In genomic region chr2:20225294-20226151, GRCh38 we compare ENCODE assay signal across 8 cellular contexts. TPM values are rescaled to one million over a fixed set of nuclear protein-coding genes. Genes with fewer than 3 reads are reported as not detected.
DNase-seq lines count a peak whose midpoint lies in the region; ATAC-seq, FAIRE-seq and TF ChIP-seq lines count a peak whose summit lies in the region.

No MANE protein-coding gene starts in this region.

- POLR2A ChIA-PET in PC-9 (lab: Charles Lee; ENCODE audit: unreplicated experiment): interaction anchor here (0.5 to 1.2 kb wide), 6 partner anchors 8 to 117 kb away, joined by 3 to 11 read pairs (median 4); no protein-coding TSS in a partner anchor

- DNase-seq in DMS53 treated with DMSO at 0.1 percent for 48 hours (lab: John Stamatoyannopoulos, UW; ENCODE audit: unreplicated experiment): peak; percentile 38
- peak; percentile 86 for DNase-seq in GM20000 (ENCODE audit: low spot score)
- peak; percentile 67 to 88 for DNase-seq in PC-9
- peak; percentile 65 to 78 (median 71) for DNase-seq in body of pancreas
- no peak for DNase-seq in immature natural killer cell
- DNase-seq in small intestine: peak; percentile 94
- no peak for DNase-seq in activated CD4-positive, CD25-positive, alpha-beta regulatory T cell (lab: John Stamatoyannopoulos, UW)

- no peaks in the 10 kb centered on the region for H4K20me1 ChIP-seq in PC-9 (ENCODE audit: insufficient read depth)

- peak overlapping the region; percentile 69; the same call in 1 of the 2 replicates for H2AFZ ChIP-seq in PC-9

- no peaks in the 10 kb centered on the region for H3K9me3 ChIP-seq in PC-9 (ENCODE audit: insufficient read depth, low read depth)
- no peaks in the 10 kb centered on the region for H3K9me3 ChIP-seq in body of pancreas
- H3K9me3 ChIP-seq in small intestine (ENCODE audit: control insufficient read depth, low read depth): no peaks in the 10 kb centered on the region

- peak; percentile 56 for ATAC-seq in HG03565 (IDR thresholded peaks at IDR 0.05; ENCODE audit: unreplicated experiment)
- ATAC-seq in body of pancreas: peak; percentile 70

- BruUV-seq in PC-9 (replicated peaks; lab: Mats Ljungman, UMichigan): no TSS peak

- H3K27ac ChIP-seq in PC-9: peak overlapping the region; percentile 61
- peak overlapping the region; percentile 43 to 88 (median 78) for H3K27ac ChIP-seq in body of pancreas
- H3K27ac ChIP-seq in small intestine (ENCODE audit: low read depth in 1 of 2, low read length in 1 of 2): peak overlapping the region; percentile 96 to 97

- H3K36me3 ChIP-seq in PC-9 (ENCODE audit: low read depth) (no peaks in the 10 kb centered on the region), body of pancreas (replicated peaks in 1 of 2; ENCODE audit: insufficient read depth in 1 of 2, low read depth in 2 of 2) (no peaks in the 10 kb centered on the region), small intestine (ENCODE audit: control insufficient read depth in 2 of 2, insufficient read depth in 2 of 2, low read length in 2 of 2) (no peaks in the 10 kb centered on the region)

- peaks cover 0 to 4% of the 10 kb centered on the region in 2 donors for H3K4me1 Mint-ChIP-seq in immature natural killer cell

- peaks cover 15 to 25% (median 15%) of the 10 kb centered on the region in 3 donors for H3K27me3 Mint-ChIP-seq in immature natural killer cell (ENCODE audit: low read depth in 3 of 3)

- peaks cover 39% of the 10 kb centered on the region; the same call in 1 of the 2 replicates for H3F3A ChIP-seq in PC-9 (ENCODE audit: insufficient read depth, low read depth)

- H3K79me2 ChIP-seq in PC-9 (ENCODE audit: low read depth): peaks cover 30% of the 10 kb centered on the region

- 5 to 31% methylated on average over 16 to 65 of the region's 66 CpGs for WGBS in body of pancreas, 2 donors
- WGBS in small intestine, 3 donors: 1 to 6% (median 4%) methylated on average over 56 to 66 of the region's 66 CpGs

- FAIRE-seq in small intestine (lab: Jason Lieb, UNC): no peak

- H3K4me1 ChIP-seq in PC-9 (replicated peaks; ENCODE audit: insufficient read depth) (peaks cover 39% of the 10 kb centered on the region), body of pancreas (peaks cover 29% of the 10 kb centered on the region), small intestine (ENCODE audit: control insufficient read depth in 2 of 2, insufficient read depth in 1 of 2, low read depth in 1 of 2, low read length in 1 of 2) (peaks cover 0 to 5% of the 10 kb centered on the region in 2 donors)

- H3K27me3 ChIP-seq in PC-9 (ENCODE audit: insufficient read depth, low read depth): no peaks in the 10 kb centered on the region
- no peaks in the 10 kb centered on the region for H3K27me3 ChIP-seq in body of pancreas
- no peaks in the 10 kb centered on the region for H3K27me3 ChIP-seq in small intestine (ENCODE audit: control insufficient read depth in 2 of 2, insufficient read depth in 2 of 2, low read length in 2 of 2)

- H3K4me3 ChIP-seq in PC-9 (peak overlapping the region; percentile 93), body of pancreas (peak overlapping the region; percentile 49 to 70), small intestine (ENCODE audit: low read depth in 1 of 2, low read length in 2 of 2) (peak overlapping the region in 1 of 2 donors; percentile 65)

- no peaks in the 10 kb centered on the region for H3K9me3 Mint-ChIP-seq in immature natural killer cell

- H3K36me3 Mint-ChIP-seq in immature natural killer cell: no peaks in the 10 kb centered on the region

- peak overlapping the region in 3 of 5 donors; percentile 10 to 27 (median 17) for H3K4me3 Mint-ChIP-seq in immature natural killer cell

- peak in 1 of 3 donors; percentile 31 for TF ChIP-seq POLR2A in body of pancreas (IDR thresholded peaks at IDR 0.05)

- TF ChIP-seq CTCF in GM20000 (IDR thresholded peaks at IDR 0.05; ENCODE audit: extremely low read depth, missing control alignments): peak; percentile 59
- TF ChIP-seq CTCF in PC-9 (conservative IDR thresholded peaks at IDR 0.05): peak; percentile 75
- TF ChIP-seq CTCF in body of pancreas (IDR thresholded peaks at IDR 0.05): peak; percentile 49 to 75 (median 64)

- CTCF ChIA-PET in PC-9 (lab: Charles Lee): interaction anchor here (0.6 to 1.8 kb wide), 10 partner anchors 10 to 1801 kb away, joined by 3 to 12 read pairs (median 5); no protein-coding TSS in a partner anchor

- H3K4me2 ChIP-seq in PC-9: peak overlapping the region; percentile 92

- H3K9me2 ChIP-seq in PC-9 (ENCODE audit: insufficient read depth): no peaks in the 10 kb centered on the region

- intact Hi-C loops in PC-9 (cut with micrococcal nuclease; ENCODE audit: unreplicated experiment) (loop anchor here (2.0 kb wide), 1 partner anchor 119 kb away; no protein-coding TSS in a partner anchor), body of pancreas (cut with DNase I) (loop anchor here (5.0 kb wide), 1 partner anchor 93 kb away; no protein-coding TSS in a partner anchor)

- H3K27ac Mint-ChIP-seq in immature natural killer cell: no peak overlapping the region

RNA-seq across cellular contexts. Expression of gene SDC1, which starts 0.6 kb away (rescaled TPM):
- 114 and 128 TPM in 2 replicates for total RNA-seq in PC-9 (2021)
- total RNA-seq in body of pancreas: 10 to 100 TPM; 24.7 to 53.2 TPM
- polyA plus RNA-seq in immature natural killer cell: not detected
- 10 to 100 TPM; 36.9 to 89.9 (median 38.9) TPM for polyA plus RNA-seq in small intestine

Comparison
In these comparisons a context has a peak if more than half of its experiments do, and no peak if none do; other contexts are left out.
1. DNase-seq: peak in DMS53 treated with DMSO at 0.1 percent for 48 hours (single experiment), GM20000 (single experiment), PC-9 (2 of 2), body of pancreas (4 of 4) and small intestine (single experiment); none in immature natural killer cell (0 of 3) and activated CD4-positive, CD25-positive, alpha-beta regulatory T cell (0 of 4).
2. Peak in every context shown above with its lines, with median percentiles within 50 percentile points of each other: CTCF ChIP-seq and H3K27ac ChIP-seq.